In the genomic region with DNA sequence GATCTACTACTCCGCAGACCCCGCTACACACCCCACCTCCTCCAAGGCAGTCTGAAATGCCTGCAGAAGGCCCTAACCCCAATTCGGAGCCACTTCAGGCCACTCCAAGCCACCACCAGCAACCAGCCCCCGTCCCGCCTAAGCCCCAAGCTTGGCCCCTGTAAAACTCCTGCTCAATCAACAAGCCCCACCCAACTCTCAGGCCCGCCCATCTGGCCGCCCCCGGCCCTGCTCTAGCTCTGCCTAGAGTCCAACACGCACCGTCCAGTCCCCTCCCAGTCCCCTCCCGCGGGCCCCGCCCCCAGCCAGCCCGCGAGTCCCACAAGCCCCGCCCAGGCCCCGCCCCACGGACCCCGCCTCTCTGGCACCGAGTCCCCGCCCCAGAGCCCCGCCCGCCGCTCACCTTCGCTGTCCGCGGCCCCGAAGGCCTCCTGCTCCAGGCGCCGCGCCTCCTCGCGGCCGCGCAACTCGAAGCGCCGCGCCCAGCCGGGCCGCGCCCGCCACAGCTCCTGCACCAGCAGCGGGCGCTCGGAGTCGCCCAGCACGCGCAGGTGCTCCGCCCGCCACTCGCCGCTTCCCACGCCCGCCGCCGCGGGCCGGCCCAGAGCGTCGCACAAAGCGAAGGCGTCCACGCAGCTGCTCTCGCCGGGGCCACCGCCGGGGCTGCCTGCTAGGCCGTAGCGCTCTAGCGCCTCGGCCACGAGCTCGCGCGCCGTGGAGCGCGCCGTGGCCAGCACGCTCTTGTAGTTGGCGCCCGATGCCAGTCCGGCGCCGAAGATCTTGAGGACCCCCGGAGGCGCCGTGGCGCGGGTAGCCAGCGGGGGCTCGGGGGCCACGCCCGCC, we compare ENCODE assay signal across 1 cellular context.
A peak's percentile ranks its signal among the peaks of the same experiment; 100 is the strongest.
TF ChIP-seq lines count a peak whose summit lies in the region.

No MANE protein-coding gene starts in this region.

TF ChIP-seq in HepG2, 621 proteins besides CTCF, POLR2A, EP300 and RAD21 (continued from another document and continues in another):
- no peak; the same call in 1 of the 2 replicates for TF ChIP-seq ZNF331 (CRISPR knock-in tag; IDR thresholded peaks at IDR 0.05)
- TF ChIP-seq, protein P1, sequence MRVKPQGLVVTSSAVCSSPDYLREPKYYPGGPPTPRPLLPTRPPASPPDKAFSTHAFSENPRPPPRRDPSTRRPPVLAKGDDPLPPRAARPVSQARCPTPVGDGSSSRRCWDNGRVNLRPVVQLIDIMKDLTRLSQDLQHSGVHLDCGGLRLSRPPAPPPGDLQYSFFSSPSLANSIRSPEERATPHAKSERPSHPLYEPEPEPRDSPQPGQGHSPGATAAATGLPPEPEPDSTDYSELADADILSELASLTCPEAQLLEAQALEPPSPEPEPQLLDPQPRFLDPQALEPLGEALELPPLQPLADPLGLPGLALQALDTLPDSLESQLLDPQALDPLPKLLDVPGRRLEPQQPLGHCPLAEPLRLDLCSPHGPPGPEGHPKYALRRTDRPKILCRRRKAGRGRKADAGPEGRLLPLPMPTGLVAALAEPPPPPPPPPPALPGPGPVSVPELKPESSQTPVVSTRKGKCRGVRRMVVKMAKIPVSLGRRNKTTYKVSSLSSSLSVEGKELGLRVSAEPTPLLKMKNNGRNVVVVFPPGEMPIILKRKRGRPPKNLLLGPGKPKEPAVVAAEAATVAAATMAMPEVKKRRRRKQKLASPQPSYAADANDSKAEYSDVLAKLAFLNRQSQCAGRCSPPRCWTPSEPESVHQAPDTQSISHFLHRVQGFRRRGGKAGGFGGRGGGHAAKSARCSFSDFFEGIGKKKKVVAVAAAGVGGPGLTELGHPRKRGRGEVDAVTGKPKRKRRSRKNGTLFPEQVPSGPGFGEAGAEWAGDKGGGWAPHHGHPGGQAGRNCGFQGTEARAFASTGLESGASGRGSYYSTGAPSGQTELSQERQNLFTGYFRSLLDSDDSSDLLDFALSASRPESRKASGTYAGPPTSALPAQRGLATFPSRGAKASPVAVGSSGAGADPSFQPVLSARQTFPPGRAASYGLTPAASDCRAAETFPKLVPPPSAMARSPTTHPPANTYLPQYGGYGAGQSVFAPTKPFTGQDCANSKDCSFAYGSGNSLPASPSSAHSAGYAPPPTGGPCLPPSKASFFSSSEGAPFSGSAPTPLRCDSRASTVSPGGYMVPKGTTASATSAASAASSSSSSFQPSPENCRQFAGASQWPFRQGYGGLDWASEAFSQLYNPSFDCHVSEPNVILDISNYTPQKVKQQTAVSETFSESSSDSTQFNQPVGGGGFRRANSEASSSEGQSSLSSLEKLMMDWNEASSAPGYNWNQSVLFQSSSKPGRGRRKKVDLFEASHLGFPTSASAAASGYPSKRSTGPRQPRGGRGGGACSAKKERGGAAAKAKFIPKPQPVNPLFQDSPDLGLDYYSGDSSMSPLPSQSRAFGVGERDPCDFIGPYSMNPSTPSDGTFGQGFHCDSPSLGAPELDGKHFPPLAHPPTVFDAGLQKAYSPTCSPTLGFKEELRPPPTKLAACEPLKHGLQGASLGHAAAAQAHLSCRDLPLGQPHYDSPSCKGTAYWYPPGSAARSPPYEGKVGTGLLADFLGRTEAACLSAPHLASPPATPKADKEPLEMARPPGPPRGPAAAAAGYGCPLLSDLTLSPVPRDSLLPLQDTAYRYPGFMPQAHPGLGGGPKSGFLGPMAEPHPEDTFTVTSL (CRISPR knock-in tag; IDR thresholded peaks at IDR 0.05; ENCODE audit: borderline replicate concordance), result peak; percentile 16; the same call in 1 of the 2 replicates
- 0 out of 2 replicates have a peak, but pooled peaks have one; percentile 44 for TF ChIP-seq REPIN1 (CRISPR knock-in tag; IDR thresholded peaks at IDR 0.05; ENCODE audit: borderline replicate concordance, low read depth)
- TF ChIP-seq, protein P2, sequence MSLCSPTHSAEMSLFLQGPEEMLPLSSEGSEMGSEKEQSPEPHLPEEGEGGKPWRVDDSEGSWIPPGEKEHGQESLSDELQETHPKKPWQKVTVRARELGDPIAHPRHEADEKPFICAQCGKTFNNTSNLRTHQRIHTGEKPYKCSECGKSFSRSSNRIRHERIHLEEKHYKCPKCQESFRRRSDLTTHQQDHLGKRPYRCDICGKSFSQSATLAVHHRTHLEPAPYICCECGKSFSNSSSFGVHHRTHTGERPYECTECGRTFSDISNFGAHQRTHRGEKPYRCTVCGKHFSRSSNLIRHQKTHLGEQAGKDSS (CRISPR knock-in tag; IDR thresholded peaks at IDR 0.05; ENCODE audit: borderline replicate concordance, low read depth), result no peak
- TF ChIP-seq, protein P3, sequence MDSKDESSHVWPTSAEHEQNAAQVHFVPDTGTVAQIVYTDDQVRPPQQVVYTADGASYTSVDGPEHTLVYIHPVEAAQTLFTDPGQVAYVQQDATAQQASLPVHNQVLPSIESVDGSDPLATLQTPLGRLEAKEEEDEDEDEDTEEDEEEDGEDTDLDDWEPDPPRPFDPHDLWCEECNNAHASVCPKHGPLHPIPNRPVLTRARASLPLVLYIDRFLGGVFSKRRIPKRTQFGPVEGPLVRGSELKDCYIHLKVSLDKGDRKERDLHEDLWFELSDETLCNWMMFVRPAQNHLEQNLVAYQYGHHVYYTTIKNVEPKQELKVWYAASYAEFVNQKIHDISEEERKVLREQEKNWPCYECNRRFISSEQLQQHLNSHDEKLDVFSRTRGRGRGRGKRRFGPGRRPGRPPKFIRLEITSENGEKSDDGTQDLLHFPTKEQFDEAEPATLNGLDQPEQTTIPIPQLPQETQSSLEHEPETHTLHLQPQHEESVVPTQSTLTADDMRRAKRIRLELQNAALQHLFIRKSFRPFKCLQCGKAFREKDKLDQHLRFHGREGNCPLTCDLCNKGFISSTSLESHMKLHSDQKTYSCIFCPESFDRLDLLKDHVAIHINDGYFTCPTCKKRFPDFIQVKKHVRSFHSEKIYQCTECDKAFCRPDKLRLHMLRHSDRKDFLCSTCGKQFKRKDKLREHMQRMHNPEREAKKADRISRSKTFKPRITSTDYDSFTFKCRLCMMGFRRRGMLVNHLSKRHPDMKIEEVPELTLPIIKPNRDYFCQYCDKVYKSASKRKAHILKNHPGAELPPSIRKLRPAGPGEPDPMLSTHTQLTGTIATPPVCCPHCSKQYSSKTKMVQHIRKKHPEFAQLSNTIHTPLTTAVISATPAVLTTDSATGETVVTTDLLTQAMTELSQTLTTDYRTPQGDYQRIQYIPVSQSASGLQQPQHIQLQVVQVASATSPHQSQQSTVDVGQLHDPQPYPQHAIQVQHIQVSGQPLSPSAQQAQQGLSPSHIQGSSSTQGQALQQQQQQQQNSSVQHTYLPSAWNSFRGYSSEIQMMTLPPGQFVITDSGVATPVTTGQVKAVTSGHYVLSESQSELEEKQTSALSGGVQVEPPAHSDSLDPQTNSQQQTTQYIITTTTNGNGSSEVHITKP (CRISPR knock-in tag; IDR thresholded peaks at IDR 0.05; ENCODE audit: low read depth), result no peak
- no peak for TF ChIP-seq ZNF333 (CRISPR knock-in tag; IDR thresholded peaks at IDR 0.05; ENCODE audit: borderline replicate concordance)
- TF ChIP-seq ZNF230 (CRISPR knock-in tag; IDR thresholded peaks at IDR 0.05), result no peak
- TF ChIP-seq ZNF878 (CRISPR knock-in tag; IDR thresholded peaks at IDR 0.05), result no peak
- TF ChIP-seq, protein P4, sequence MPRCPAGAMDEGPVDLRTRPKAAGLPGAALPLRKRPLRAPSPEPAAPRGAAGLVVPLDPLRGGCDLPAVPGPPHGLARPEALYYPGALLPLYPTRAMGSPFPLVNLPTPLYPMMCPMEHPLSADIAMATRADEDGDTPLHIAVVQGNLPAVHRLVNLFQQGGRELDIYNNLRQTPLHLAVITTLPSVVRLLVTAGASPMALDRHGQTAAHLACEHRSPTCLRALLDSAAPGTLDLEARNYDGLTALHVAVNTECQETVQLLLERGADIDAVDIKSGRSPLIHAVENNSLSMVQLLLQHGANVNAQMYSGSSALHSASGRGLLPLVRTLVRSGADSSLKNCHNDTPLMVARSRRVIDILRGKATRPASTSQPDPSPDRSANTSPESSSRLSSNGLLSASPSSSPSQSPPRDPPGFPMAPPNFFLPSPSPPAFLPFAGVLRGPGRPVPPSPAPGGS (CRISPR knock-in tag; IDR thresholded peaks at IDR 0.05), result peak; percentile 93
- TF ChIP-seq HNRNPLL (IDR thresholded peaks at IDR 0.05; ENCODE audit: low read depth, low read length, poor library complexity, severe bottlenecking), result peak; percentile 49
- TF ChIP-seq HDAC1 (CRISPR knock-in tag; IDR thresholded peaks at IDR 0.05), result peak; percentile 54
- TF ChIP-seq PLRG1 (conservative IDR thresholded peaks at IDR 0.05), result no peak
- TF ChIP-seq ATAD3A (CRISPR knock-in tag; IDR thresholded peaks at IDR 0.05), result no peak
- no peak; the same call in 1 of the 2 replicates for TF ChIP-seq ZNF33B (CRISPR knock-in tag; IDR thresholded peaks at IDR 0.05)
- TF ChIP-seq ZMYM3 (CRISPR knock-in tag; IDR thresholded peaks at IDR 0.05), result no peak
- no peak for TF ChIP-seq ZNF839 (CRISPR knock-in tag; IDR thresholded peaks at IDR 0.05; ENCODE audit: borderline replicate concordance)
- TF ChIP-seq, protein P5, sequence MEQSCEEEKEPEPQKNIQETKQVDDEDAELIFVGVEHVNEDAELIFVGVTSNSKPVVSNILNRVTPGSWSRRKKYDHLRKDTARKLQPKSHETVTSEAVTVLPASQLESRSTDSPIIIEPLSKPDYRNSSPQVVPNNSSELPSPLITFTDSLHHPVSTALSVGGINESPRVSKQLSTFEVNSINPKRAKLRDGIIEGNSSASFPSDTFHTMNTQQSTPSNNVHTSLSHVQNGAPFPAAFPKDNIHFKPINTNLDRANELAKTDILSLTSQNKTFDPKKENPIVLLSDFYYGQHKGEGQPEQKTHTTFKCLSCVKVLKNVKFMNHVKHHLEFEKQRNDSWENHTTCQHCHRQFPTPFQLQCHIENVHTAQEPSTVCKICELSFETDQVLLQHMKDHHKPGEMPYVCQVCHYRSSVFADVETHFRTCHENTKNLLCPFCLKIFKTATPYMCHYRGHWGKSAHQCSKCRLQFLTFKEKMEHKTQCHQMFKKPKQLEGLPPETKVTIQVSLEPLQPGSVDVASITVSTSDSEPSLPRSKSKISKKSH (CRISPR knock-in tag; IDR thresholded peaks at IDR 0.05; ENCODE audit: borderline replicate concordance), result no peak
- TF ChIP-seq STAG1 (CRISPR knock-in tag; IDR thresholded peaks at IDR 0.05), result peak; percentile 76
- TF ChIP-seq, protein P6, sequence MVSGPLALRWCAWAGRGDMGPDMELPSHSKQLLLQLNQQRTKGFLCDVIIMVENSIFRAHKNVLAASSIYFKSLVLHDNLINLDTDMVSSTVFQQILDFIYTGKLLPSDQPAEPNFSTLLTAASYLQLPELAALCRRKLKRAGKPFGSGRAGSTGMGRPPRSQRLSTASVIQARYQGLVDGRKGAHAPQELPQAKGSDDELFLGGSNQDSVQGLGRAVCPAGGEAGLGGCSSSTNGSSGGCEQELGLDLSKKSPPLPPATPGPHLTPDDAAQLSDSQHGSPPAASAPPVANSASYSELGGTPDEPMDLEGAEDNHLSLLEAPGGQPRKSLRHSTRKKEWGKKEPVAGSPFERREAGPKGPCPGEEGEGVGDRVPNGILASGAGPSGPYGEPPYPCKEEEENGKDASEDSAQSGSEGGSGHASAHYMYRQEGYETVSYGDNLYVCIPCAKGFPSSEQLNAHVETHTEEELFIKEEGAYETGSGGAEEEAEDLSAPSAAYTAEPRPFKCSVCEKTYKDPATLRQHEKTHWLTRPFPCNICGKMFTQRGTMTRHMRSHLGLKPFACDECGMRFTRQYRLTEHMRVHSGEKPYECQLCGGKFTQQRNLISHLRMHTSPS (CRISPR knock-in tag; IDR thresholded peaks at IDR 0.05; ENCODE audit: low read depth), result no peak
- TF ChIP-seq ZFP36L2 (CRISPR knock-in tag; IDR thresholded peaks at IDR 0.05), result no peak
- peak; percentile 72; the same call in 1 of the 2 replicates for TF ChIP-seq ZNF263 (CRISPR knock-in tag; IDR thresholded peaks at IDR 0.05)
- TF ChIP-seq, protein P7, sequence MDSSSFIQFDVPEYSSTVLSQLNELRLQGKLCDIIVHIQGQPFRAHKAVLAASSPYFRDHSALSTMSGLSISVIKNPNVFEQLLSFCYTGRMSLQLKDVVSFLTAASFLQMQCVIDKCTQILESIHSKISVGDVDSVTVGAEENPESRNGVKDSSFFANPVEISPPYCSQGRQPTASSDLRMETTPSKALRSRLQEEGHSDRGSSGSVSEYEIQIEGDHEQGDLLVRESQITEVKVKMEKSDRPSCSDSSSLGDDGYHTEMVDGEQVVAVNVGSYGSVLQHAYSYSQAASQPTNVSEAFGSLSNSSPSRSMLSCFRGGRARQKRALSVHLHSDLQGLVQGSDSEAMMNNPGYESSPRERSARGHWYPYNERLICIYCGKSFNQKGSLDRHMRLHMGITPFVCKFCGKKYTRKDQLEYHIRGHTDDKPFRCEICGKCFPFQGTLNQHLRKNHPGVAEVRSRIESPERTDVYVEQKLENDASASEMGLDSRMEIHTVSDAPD (CRISPR knock-in tag; IDR thresholded peaks at IDR 0.05), result no peak
- TF ChIP-seq SP4 (CRISPR knock-in tag; IDR thresholded peaks at IDR 0.05), result peak; percentile 74
- no peak for TF ChIP-seq ZBTB21 (CRISPR knock-in tag; IDR thresholded peaks at IDR 0.05)
- no peak for TF ChIP-seq MZF1 (CRISPR knock-in tag; IDR thresholded peaks at IDR 0.05; ENCODE audit: borderline replicate concordance)
- no peak for TF ChIP-seq ZNF550 (CRISPR knock-in tag; IDR thresholded peaks at IDR 0.05; ENCODE audit: borderline replicate concordance)
